Comparison of ENCODE assay signal across 25 cellular contexts in genomic region chr22:50153756-50154140, GRCh38. TPM values are rescaled to one million over a fixed set of nuclear protein-coding genes. Genes with fewer than 3 reads are reported as not detected.
"Had no signal": no experiment of that assay in that cellular context is flagged by ENCODE, and none has a peak within 500 bp of the region (broad histone marks: within the 10 kb centered on the region; RNA-seq: fewer than 3 reads in every experiment).

No MANE protein-coding gene starts in this region.

- H3K9me3 ChIP-seq: ovary, psoas muscle, right lobe of liver, sigmoid colon, stomach, thoracic aorta, thyroid gland, tibial nerve, upper lobe of left lung, vagina had no signal

- H3K27ac ChIP-seq: ovary, parathyroid adenoma, psoas muscle, right lobe of liver, sigmoid colon, stomach, thoracic aorta, thyroid gland, tibial nerve, upper lobe of left lung, vagina had no signal

- H3K9ac ChIP-seq: parathyroid adenoma had no signal

- ATAC-seq: naive thymus-derived CD8-positive, alpha-beta T cell; natural killer cell treated with Interleukin-12 subunit alpha and Interleukin-12 subunit beta and Interleukin-15 and Interleukin-18, amount 100 ng/mL, for 72 hours; psoas muscle; right cardiac atrium; right lobe of liver; stimulated activated effector memory CD8-positive, alpha-beta T cell treated with anti-CD3 and anti-CD28 coated beads, Interleukin-12 subunit alpha, Interleukin-12 subunit beta, amount 100 ng/mL, for 72 hours; stimulated activated naive B cell treated with anti-CD40 and anti-IgM and Interleukin-4, amounts not matched to agents 10 μg/mL and 1 μg/mL and 100 μg/mL, for 72 hours had no signal

- DNase-seq: naive thymus-derived CD8-positive, alpha-beta T cell; nephron progenitor cell; occipital lobe; ovary; psoas muscle; right lobe of liver; sigmoid colon; small intestine; stimulated activated CD4-positive, alpha-beta T cell treated with anti-CD3 and anti-CD28 coated beads, Interleukin-15, amount 100 ng/mL, for 24 hours; stimulated activated CD4-positive, alpha-beta T cell treated with anti-CD3 and anti-CD28 coated beads, Interleukin-2, amount 100 ng/mL, for 24 hours; stimulated activated CD4-positive, alpha-beta T cell treated with anti-CD3 and anti-CD28 coated beads, Interleukin-2, amount 100 ng/mL, for 48 hours; stimulated activated CD4-positive, alpha-beta T cell treated with anti-CD3 and anti-CD28 coated beads, Interleukin-4, amount 100 ng/mL, for 24 hours; stimulated activated naive B cell treated with anti-CD40 and anti-IgM and Interleukin-4, amounts not matched to agents 10 μg/mL and 1 μg/mL and 100 μg/mL, for 72 hours; stimulated activated naive CD4-positive, alpha-beta T cell treated with Interleukin-2 at 50 U/mL for 16 hours; stomach; thyroid gland; trophoblast cell had no signal

- H3K79me2 ChIP-seq: parathyroid adenoma had no signal

- H3K27me3 ChIP-seq: ovary, right lobe of liver, sigmoid colon, thyroid gland, tibial nerve, upper lobe of left lung, vagina had no signal

- H3K36me3 ChIP-seq: ovary, right lobe of liver, stomach, thoracic aorta, thyroid gland, tibial nerve, upper lobe of left lung, vagina had no signal

- H2AFZ ChIP-seq: parathyroid adenoma had no signal

- H3K4me1 ChIP-seq: parathyroid adenoma, psoas muscle, sigmoid colon, tibial nerve, upper lobe of left lung, vagina had no signal

- H3K4me3 ChIP-seq: ovary, psoas muscle, right lobe of liver, sigmoid colon, stomach, thoracic aorta, thyroid gland, tibial nerve, upper lobe of left lung, vagina had no signal

RNA-seq across cellular contexts. Expression of gene PANX2, which starts 16.8 kb away (rescaled TPM):
- polyA plus RNA-seq: naive thymus-derived CD8-positive, alpha-beta T cell had no signal
